Comparison of ENCODE assay signal across 21 cellular contexts in genomic region chr5:151534345-151534744, GRCh38. TPM values are rescaled to one million over a fixed set of nuclear protein-coding genes. Genes with fewer than 3 reads are reported as not detected.
A peak's percentile ranks its signal among the peaks of the same experiment; 100 is the strongest.
DNase-seq lines count a peak whose midpoint lies in the region; ATAC-seq, FAIRE-seq and TF ChIP-seq lines count a peak whose summit lies in the region.
"Had no signal": no experiment of that assay in that cellular context is flagged by ENCODE, and none has a peak within 500 bp of the region (broad histone marks: within the 10 kb centered on the region; RNA-seq: fewer than 3 reads in every experiment).

No MANE protein-coding gene starts in this region.

- H3K79me2 ChIP-seq in H1 (ENCODE audit: control insufficient read depth in 1 of 2, insufficient read depth in 2 of 2, low read length in 2 of 2), result no peaks in the 10 kb centered on the region

- no peak overlapping the region for H3K27ac ChIP-seq in H1 (ENCODE audit: low read depth, low read length)
- H3K27ac ChIP-seq: SJCRH30 had no signal

- no peaks in the 10 kb centered on the region for H3K27me3 ChIP-seq in H1 (replicated peaks in 1 of 4; ENCODE audit: control insufficient read depth in 3 of 4, extremely low read depth in 1 of 4, insufficient read depth in 3 of 4, low read length in 3 of 4)
- H3K27me3 ChIP-seq: SJCRH30 had no signal

- H3K9me3 ChIP-seq in H1 (ENCODE audit: insufficient read depth in 2 of 2, low read depth in 1 of 2, low read length in 1 of 2), result no peaks in the 10 kb centered on the region
- H3K9me3 ChIP-seq: SJCRH30 had no signal

- H3K4me1 ChIP-seq in H1 (replicated peaks in 1 of 4; ENCODE audit: control insufficient read depth in 3 of 4, insufficient read depth in 4 of 4, low read length in 3 of 4), result peaks cover 0 to 6% (median 2%) of the 10 kb centered on the region in 4 experiments; a peak in 4 of 7 replicates

- no peak overlapping the region for H4K8ac ChIP-seq in H1 (ENCODE audit: extremely low read depth, insufficient read depth, low read length)

- H3K36me3 Mint-ChIP-seq in WTC11, result no peaks in the 10 kb centered on the region
- H3K36me3 Mint-ChIP-seq in activated CD4-positive, alpha-beta memory T cell treated with anti-CD3 and anti-CD28 coated beads, Interleukin-2, amount 10 ng/mL, durations not matched to agents 7 days and 5 days (ENCODE audit: low read depth), result no peaks in the 10 kb centered on the region
- H3K36me3 Mint-ChIP-seq: CD4-positive, CD25-positive, alpha-beta regulatory T cell had no signal

- no peak overlapping the region for H4K91ac ChIP-seq in H1 (replicated peaks; ENCODE audit: insufficient read length, low read length)

- H4K20me1 ChIP-seq in H1 (replicated peaks in 1 of 2; ENCODE audit: control insufficient read depth in 1 of 2, insufficient read depth in 2 of 2, low read length in 2 of 2), result no peaks in the 10 kb centered on the region

- H3K4me3 ChIP-seq in H1 (ENCODE audit: extremely low read depth in 1 of 4, insufficient read depth in 2 of 4, low read depth in 3 of 4, low read length in 4 of 4), result no peak overlapping the region
- H3K4me3 ChIP-seq: SJCRH30 had no signal

- H2BK15ac ChIP-seq in H1 (ENCODE audit: low read length), result no peak overlapping the region

- H2AFZ ChIP-seq in H1 (ENCODE audit: low read length), result no peak overlapping the region

- no peak for TF ChIP-seq EP300 in H1 (IDR thresholded peaks at IDR 0.05; ENCODE audit: borderline replicate concordance in 1 of 2, low read depth in 2 of 2, low read length in 2 of 2)

- no peak overlapping the region for H2AK5ac ChIP-seq in H1 (ENCODE audit: low read depth, low read length)

- H2BK20ac ChIP-seq in H1 (ENCODE audit: low read length), result no peak overlapping the region

- FAIRE-seq in H1 (lab: Jason Lieb, UNC), result peak; percentile 52
- peak; percentile 66 for FAIRE-seq in urothelium cell line (lab: Jason Lieb, UNC)

- H3K56ac ChIP-seq in H1 (replicated peaks; ENCODE audit: insufficient read length, low read depth, low read length), result no peak overlapping the region

- no peak overlapping the region for H3K27ac Mint-ChIP-seq in stimulated activated naive CD8-positive, alpha-beta T cell treated with anti-CD3 and anti-CD28 coated beads, Interleukin-15, amount 100 ng/mL, for 72 hours
- no peak overlapping the region for H3K27ac Mint-ChIP-seq in WTC11
- no peak overlapping the region for H3K27ac Mint-ChIP-seq in activated CD4-positive, alpha-beta memory T cell treated with anti-CD3 and anti-CD28 coated beads, Interleukin-2, amount 10 ng/mL, durations not matched to agents 7 days and 5 days
- H3K27ac Mint-ChIP-seq: CD4-positive, CD25-positive, alpha-beta regulatory T cell had no signal

- no peak overlapping the region for H4K5ac ChIP-seq in H1 (ENCODE audit: insufficient read length, low read depth, low read length)

- peak; percentile 14 for ATAC-seq in stimulated activated naive CD8-positive, alpha-beta T cell treated with anti-CD3 and anti-CD28 coated beads, Interleukin-15, Interleukin-2, amounts not matched to agents 100 U/mL and 50 U/mL, for 24 hours
- ATAC-seq in stimulated activated naive CD8-positive, alpha-beta T cell treated with anti-CD3 and anti-CD28 coated beads, Interleukin-15, amount 100 ng/mL, for 72 hours, result no peak
- peak; percentile 84 for ATAC-seq in WTC11

- TF ChIP-seq POLR2A in H1 (IDR thresholded peaks at IDR 0.05; ENCODE audit: control extremely low read depth in 1 of 2, low read depth in 2 of 2, low read length in 2 of 2), result no peak

- no peak overlapping the region for H3K4me2 ChIP-seq in H1 (ENCODE audit: insufficient read depth in 1 of 2, low read depth in 2 of 2, low read length in 2 of 2)

- H3K23ac ChIP-seq in H1 (ENCODE audit: insufficient read length), result no peak overlapping the region

- no peak overlapping the region for H3K4me3 Mint-ChIP-seq in stimulated activated naive CD8-positive, alpha-beta T cell treated with anti-CD3 and anti-CD28 coated beads, Interleukin-15, amount 100 ng/mL, for 72 hours
- H3K4me3 Mint-ChIP-seq in WTC11, result no peak overlapping the region
- no peak overlapping the region for H3K4me3 Mint-ChIP-seq in activated CD4-positive, alpha-beta memory T cell treated with anti-CD3 and anti-CD28 coated beads, Interleukin-2, amount 10 ng/mL, durations not matched to agents 7 days and 5 days
- H3K4me3 Mint-ChIP-seq: CD4-positive, CD25-positive, alpha-beta regulatory T cell had no signal

- no peak overlapping the region for H3K9ac ChIP-seq in H1 (replicated peaks in 1 of 4; ENCODE audit: extremely low read depth in 1 of 4, low read depth in 3 of 4, low read length in 3 of 4)

- no peak overlapping the region for H3K14ac ChIP-seq in H1 (ENCODE audit: insufficient read length)

- H3K23me2 ChIP-seq in H1 (ENCODE audit: low read depth, low read length), result peaks cover 1% of the 10 kb centered on the region; the same call in 1 of the 2 replicates

- H2BK120ac ChIP-seq in H1 (replicated peaks; ENCODE audit: low read depth, low read length), result no peak overlapping the region

- H3K4me1 Mint-ChIP-seq in stimulated activated naive CD8-positive, alpha-beta T cell treated with anti-CD3 and anti-CD28 coated beads, Interleukin-15, amount 100 ng/mL, for 72 hours, result no peaks in the 10 kb centered on the region
- no peaks in the 10 kb centered on the region for H3K4me1 Mint-ChIP-seq in WTC11
- no peaks in the 10 kb centered on the region for H3K4me1 Mint-ChIP-seq in activated CD4-positive, alpha-beta memory T cell treated with anti-CD3 and anti-CD28 coated beads, Interleukin-2, amount 10 ng/mL, durations not matched to agents 7 days and 5 days
- H3K4me1 Mint-ChIP-seq: CD4-positive, CD25-positive, alpha-beta regulatory T cell had no signal

- no peaks in the 10 kb centered on the region for H3K36me3 ChIP-seq in H1 (ENCODE audit: control insufficient read depth in 2 of 4, insufficient read depth in 4 of 4, low read length in 3 of 4)
- H3K36me3 ChIP-seq: SJCRH30 had no signal

- H2BK5ac ChIP-seq in H1 (ENCODE audit: low read depth, low read length), result no peak overlapping the region

- TF ChIP-seq RAD21 in H1 (IDR thresholded peaks at IDR 0.05 in 1 of 2, conservative IDR thresholded peaks at IDR 0.05 in 1 of 2; ENCODE audit: low read depth in 2 of 2, low read length in 2 of 2), result no peak

- DNase-seq in stimulated activated naive CD8-positive, alpha-beta T cell treated with anti-CD3 and anti-CD28 coated beads, Interleukin-15, Interleukin-2, amounts not matched to agents 100 U/mL and 50 U/mL, for 24 hours, result no peak
- DNase-seq in stimulated activated naive CD8-positive, alpha-beta T cell treated with anti-CD3 and anti-CD28 coated beads, Interleukin-15, amount 100 ng/mL, for 72 hours, result no peak
- DNase-seq in WTC11 (ENCODE audit: low spot score), result peak; percentile 30
- DNase-seq in H1 (ENCODE audit: low read depth in 1 of 2, low spot score in 2 of 2), result peak in 1 of 2 experiments; percentile 56
- no peak for DNase-seq in urothelium cell line (ENCODE audit: low spot score)
- DNase-seq in pons (ENCODE audit: low spot score), result no peak
- no peak for DNase-seq in activated CD4-positive, alpha-beta memory T cell treated with anti-CD3 and anti-CD28 coated beads, Interleukin-2, amount 10 ng/mL, durations not matched to agents 7 days and 5 days
- DNase-seq in D341Med (ENCODE audit: low spot score), result no peak
- DNase-seq: CD4-positive, CD25-positive, alpha-beta regulatory T cell; DMS79; GDM1; GOT3; MV-4-11; NCI-H1436; NCI-H2029 treated with DMSO at 0.1 percent for 48 hours; NCI-H524 treated with DMSO at 0.1 percent for 48 hours; NK-92 treated with Interleukin-12 subunit alpha and Interleukin-12 subunit beta, amount 100 ng/mL, for 24 hours; OCI-M1; RPMI8226; SJCRH30 had no signal

- no peaks in the 10 kb centered on the region for H3K9me3 Mint-ChIP-seq in stimulated activated naive CD8-positive, alpha-beta T cell treated with anti-CD3 and anti-CD28 coated beads, Interleukin-15, amount 100 ng/mL, for 72 hours
- no peaks in the 10 kb centered on the region for H3K9me3 Mint-ChIP-seq in WTC11
- no peaks in the 10 kb centered on the region for H3K9me3 Mint-ChIP-seq in activated CD4-positive, alpha-beta memory T cell treated with anti-CD3 and anti-CD28 coated beads, Interleukin-2, amount 10 ng/mL, durations not matched to agents 7 days and 5 days
- H3K9me3 Mint-ChIP-seq: CD4-positive, CD25-positive, alpha-beta regulatory T cell had no signal

- H3K79me1 ChIP-seq in H1 (ENCODE audit: low read depth, low read length), result no peaks in the 10 kb centered on the region

- peaks cover 8% of the 10 kb centered on the region for H3K27me3 Mint-ChIP-seq in stimulated activated naive CD8-positive, alpha-beta T cell treated with anti-CD3 and anti-CD28 coated beads, Interleukin-15, amount 100 ng/mL, for 72 hours
- H3K27me3 Mint-ChIP-seq in WTC11 (ENCODE audit: low read depth), result no peaks in the 10 kb centered on the region; the same call in 1 of the 2 replicates
- no peaks in the 10 kb centered on the region for H3K27me3 Mint-ChIP-seq in activated CD4-positive, alpha-beta memory T cell treated with anti-CD3 and anti-CD28 coated beads, Interleukin-2, amount 10 ng/mL, durations not matched to agents 7 days and 5 days

- CTCF ChIA-PET in WTC11 (lab: Charles Lee) (interaction anchor here (2.1 kb wide), 1 partner anchor 118 kb away, joined by 16 read pairs; no protein-coding TSS in a partner anchor), H1 (lab: Charles Lee; ENCODE audit: partially characterized antibody) (interaction anchor here (0.6 to 4.5 kb wide), 6 partner anchors 11 to 124 kb away, joined by 3 to 29 read pairs (median 4); no protein-coding TSS in a partner anchor)
- CTCF ChIA-PET in activated CD4-positive, alpha-beta memory T cell treated with anti-CD3 and anti-CD28 coated beads, Interleukin-2, amount 10 ng/mL, durations not matched to agents 7 days and 5 days (lab: Charles Lee), result no interaction called here

- whole genome bisulfite sequencing in H1 (ENCODE audit: extremely low coverage in 1 of 2, insufficient coverage in 1 of 2, insufficient read length in 1 of 2, insufficient replicate concordance in 2 of 2, low coverage in 1 of 2, low lambda C conversion rate in 2 of 2, missing lambda C conversion rate in 1 of 2), 2 experiments, result 75% methylated on average over 11 of the region's 11 CpGs; no CpG with 5 or more reads in 1 of the 2 experiments

- POLR2A ChIA-PET in WTC11 (lab: Charles Lee), result no interaction called here
- POLR2A ChIA-PET in H1 (lab: Charles Lee; ENCODE audit: partially characterized antibody), result no interaction called here
- POLR2A ChIA-PET in activated CD4-positive, alpha-beta memory T cell treated with anti-CD3 and anti-CD28 coated beads, Interleukin-2, amount 10 ng/mL, durations not matched to agents 7 days and 5 days (lab: Charles Lee), result no interaction called here

- no peak overlapping the region for H3K18ac ChIP-seq in H1 (ENCODE audit: extremely low read depth, low read length)

- no peak for TF ChIP-seq CTCF in WTC11 (IDR thresholded peaks at IDR 0.05)
- TF ChIP-seq CTCF in H1 (IDR thresholded peaks at IDR 0.05; ENCODE audit: control extremely low read depth in 1 of 3, insufficient read depth in 1 of 3, low read depth in 1 of 3, low read length in 3 of 3), result no peak

- H3K4ac ChIP-seq in H1 (replicated peaks; ENCODE audit: insufficient read length, low read depth, low read length), result no peak overlapping the region

- H2BK12ac ChIP-seq in H1 (ENCODE audit: low read depth, low read length), result no peak overlapping the region; the same call in 1 of the 2 replicates

RNA-seq across cellular contexts. Expression of gene FAT2, which starts 56.8 kb away (rescaled TPM):
- total RNA-seq in WTC11 (2021), result 0.14 to 0.26 TPM (median 0.16 TPM) in 3 replicates
- total RNA-seq in H1 (2021; fragmentation: NEBNext Ultra II Directional; extraction: Animal tissue kit (Norgen Biotek cat#: 25700)), result 0.29 and 0.30 TPM in 2 replicates
- polyA plus RNA-seq in H1 (2011; rRNA removed), result 0.09 and 0.12 TPM in 2 replicates
- 0.08 TPM for polyA plus RNA-seq in H1 (2011; cell fraction: cytosol; rRNA removed)
- polyA plus RNA-seq in H1 (2011; cell fraction: nucleus; rRNA removed), result 0.24 TPM
- polyA plus RNA-seq in H1 (2012, experiment 1 of 2), result 0.20 to 0.37 TPM (median 0.28 TPM) in 4 replicates
- polyA plus RNA-seq in H1 (2012, experiment 2 of 2), result 0.03 TPM
- polyA plus RNA-seq in H1 (2013, experiment 1 of 2), result 0.04 TPM
- polyA plus RNA-seq in H1 (2013, experiment 2 of 2), result 0.04 TPM
- 0.35 and 0.68 TPM in 2 replicates for polyA minus RNA-seq in H1 (2011; rRNA and poly(A)+ RNA removed)
- polyA minus RNA-seq in H1 (2011; cell fraction: cytosol; rRNA and poly(A)+ RNA removed), result 0.22 TPM
- polyA minus RNA-seq in H1 (2011; cell fraction: nucleus; rRNA and poly(A)+ RNA removed), result 0.70 TPM
- total RNA-seq in activated CD4-positive, alpha-beta memory T cell treated with anti-CD3 and anti-CD28 coated beads, Interleukin-2, amount 10 ng/mL, durations not matched to agents 7 days and 5 days, result not detected
- total RNA-seq: A673; CD4-positive, CD25-positive, alpha-beta regulatory T cell had no signal
